ENCODE assay signal across 8 cellular contexts in genomic region chr1:19484793-19485361, GRCh38. TPM values are rescaled to one million over a fixed set of nuclear protein-coding genes. Genes with fewer than 3 reads are reported as not detected.
A peak's percentile ranks its signal among the peaks of the same experiment; 100 is the strongest.
DNase-seq lines count a peak whose midpoint lies in the region; ATAC-seq and TF ChIP-seq lines count a peak whose summit lies in the region.

No MANE protein-coding gene starts in this region.

- peak overlapping the region; percentile 88 for H3K4me3 Mint-ChIP-seq in stimulated activated memory B cell treated with anti-CD40 and anti-IgM and Interleukin-4, amounts not matched to agents 10 μg/mL and 1 μg/mL and 100 μg/mL, for 72 hours

- peak overlapping the region; percentile 94 for H3K27ac Mint-ChIP-seq in stimulated activated memory B cell treated with anti-CD40 and anti-IgM and Interleukin-4, amounts not matched to agents 10 μg/mL and 1 μg/mL and 100 μg/mL, for 72 hours

- H3K4me1 Mint-ChIP-seq in stimulated activated memory B cell treated with anti-CD40 and anti-IgM and Interleukin-4, amounts not matched to agents 10 μg/mL and 1 μg/mL and 100 μg/mL, for 72 hours, result peaks cover 73% of the 10 kb centered on the region

- peaks cover 12% of the 10 kb centered on the region for H3K36me3 Mint-ChIP-seq in stimulated activated memory B cell treated with anti-CD40 and anti-IgM and Interleukin-4, amounts not matched to agents 10 μg/mL and 1 μg/mL and 100 μg/mL, for 72 hours

- in situ Hi-C loops in astrocyte of the cerebellum (cut with HindIII; ENCODE audit: low sequenced_read_pairs), result loop anchor here (10.0 kb wide), 1 partner anchor 150 kb away; no protein-coding TSS in a partner anchor

- no peak for TF ChIP-seq CTCF in astrocyte of the cerebellum (IDR thresholded peaks at IDR 0.05; ENCODE audit: low read depth, low read length, missing control alignments)

- no peaks in the 10 kb centered on the region for H3K27me3 Mint-ChIP-seq in stimulated activated memory B cell treated with anti-CD40 and anti-IgM and Interleukin-4, amounts not matched to agents 10 μg/mL and 1 μg/mL and 100 μg/mL, for 72 hours

- ATAC-seq in GM21619 (IDR thresholded peaks at IDR 0.05; ENCODE audit: unreplicated experiment), result peak; percentile 11
- peak; percentile 55 for ATAC-seq in stimulated activated memory B cell treated with anti-CD40 and anti-IgM and Interleukin-4, amounts not matched to agents 10 μg/mL and 1 μg/mL and 100 μg/mL, for 72 hours

- DNase-seq in Daoy (ENCODE audit: low read depth) (peak; percentile 45), astrocyte of the cerebellum (ENCODE audit: low read depth) (no peak), iPS-NIHi7 (ENCODE audit: extremely low spot score) (peak; percentile 45), germinal center (ENCODE audit: low spot score) (no peak), CD1c-positive myeloid dendritic cell (ENCODE audit: extremely low spot score) (no peak)
- no peak for DNase-seq in Jurkat, Clone E6-1 (ENCODE audit: low read depth, low spot score)

- no peaks in the 10 kb centered on the region for H3K9me3 Mint-ChIP-seq in stimulated activated memory B cell treated with anti-CD40 and anti-IgM and Interleukin-4, amounts not matched to agents 10 μg/mL and 1 μg/mL and 100 μg/mL, for 72 hours

- peak overlapping the region; percentile 93 for H3K4me3 ChIP-seq in Jurkat, Clone E6-1 (ENCODE audit: low read length)
- peak overlapping the region; percentile 94 for H3K4me3 ChIP-seq in astrocyte of the cerebellum (ENCODE audit: low read depth, low read length)

RNA-seq across cellular contexts. Expression of gene CAPZB, which starts 0.5 kb away (rescaled TPM):
- total RNA-seq in Daoy (2014; rRNA removed; shearing (Covaris generic)), result 141 and 154 TPM in 2 replicates
- polyA plus RNA-seq in Jurkat, Clone E6-1 (2012; ENCODE audit: insufficient read depth, insufficient read length), result 495 TPM

Comparison
In these comparisons a context has a peak if more than half of its experiments do, and no peak if none do; other contexts are left out.
1. DNase-seq: peak in Daoy (single experiment) and iPS-NIHi7 (single experiment); none in Jurkat, Clone E6-1 (single experiment), astrocyte of the cerebellum (single experiment), germinal center (single experiment) and CD1c-positive myeloid dendritic cell (single experiment).